ENCODE assay signal across 8 cellular contexts in the genomic region with DNA sequence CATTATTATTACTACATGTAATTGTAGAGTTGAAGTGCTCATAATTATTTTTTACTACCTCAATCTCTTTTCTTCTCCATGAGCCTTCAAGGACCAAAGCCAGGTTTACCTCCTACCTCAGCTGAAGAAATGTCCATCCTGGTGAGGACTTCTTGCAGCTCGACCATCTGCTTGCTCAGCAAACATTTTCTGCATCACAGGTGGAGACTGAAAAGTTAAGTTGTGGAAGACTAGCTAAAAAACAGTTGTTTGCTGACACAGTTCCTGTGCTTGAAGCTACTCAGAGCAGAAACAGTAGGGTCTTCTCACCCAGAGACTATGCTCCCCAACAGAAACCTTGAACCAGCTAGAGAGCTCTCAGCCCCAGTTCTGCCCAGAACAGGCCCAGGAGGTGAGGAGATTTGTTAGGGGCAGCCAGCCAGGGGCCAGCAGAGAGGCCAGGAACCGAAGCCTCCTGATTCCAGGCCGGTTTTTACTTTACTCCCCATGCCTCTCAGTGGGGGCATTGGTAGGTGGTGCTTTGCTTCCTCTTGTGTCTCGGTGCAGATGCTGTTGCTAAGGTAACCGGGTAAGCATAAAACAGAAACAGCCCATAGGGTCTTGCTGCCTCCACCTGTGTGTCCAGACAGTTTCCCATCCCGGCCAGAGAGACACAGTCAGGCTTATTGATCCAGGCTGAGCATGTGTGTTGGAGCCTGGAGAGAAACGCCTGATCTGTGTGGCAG. TPM values are rescaled to one million over a fixed set of nuclear protein-coding genes. Genes with fewer than 3 reads are reported as not detected.
A peak's percentile ranks its signal among the peaks of the same experiment; 100 is the strongest.
DNase-seq lines count a peak whose midpoint lies in the region; ATAC-seq, FAIRE-seq and TF ChIP-seq lines count a peak whose summit lies in the region.

No MANE protein-coding gene starts in this region.

- CTCF ChIA-PET in A549 (lab: Yijun Ruan, JAX) = interaction anchor here (0.7 to 5.5 kb wide), 4 partner anchors 8 to 1299 kb away, joined by 3 to 29 read pairs (median 4); partner anchors contain the start of gene C3orf33
- CTCF ChIA-PET in activated naive CD4-positive, alpha-beta T cell treated with anti-CD3 and anti-CD28 coated beads, Interleukin-2, amount 10 ng/mL, durations not matched to agents 7 days and 5 days (lab: Charles Lee) = interaction anchor here (0.9 to 2.8 kb wide), 4 partner anchors 10 to 26 kb away, joined by 3 to 8 read pairs (median 5); no protein-coding TSS in a partner anchor

- no peaks in the 10 kb centered on the region for H3K27me3 Mint-ChIP-seq in progenitor cell of endocrine pancreas
- peaks cover 4% of the 10 kb centered on the region for H3K27me3 Mint-ChIP-seq in activated naive CD4-positive, alpha-beta T cell treated with anti-CD3 and anti-CD28 coated beads, Interleukin-2, amount 10 ng/mL, durations not matched to agents 7 days and 5 days

- H3K27ac Mint-ChIP-seq in progenitor cell of endocrine pancreas = no peak overlapping the region
- no peak overlapping the region for H3K27ac Mint-ChIP-seq in activated naive CD4-positive, alpha-beta T cell treated with anti-CD3 and anti-CD28 coated beads, Interleukin-2, amount 10 ng/mL, durations not matched to agents 7 days and 5 days

- H4K20me1 ChIP-seq in OCI-LY3 (ENCODE audit: insufficient read depth, low read length) = no peaks in the 10 kb centered on the region

- H3K4me3 Mint-ChIP-seq in progenitor cell of endocrine pancreas (ENCODE audit: low read depth) = no peak overlapping the region
- no peak overlapping the region for H3K4me3 Mint-ChIP-seq in activated naive CD4-positive, alpha-beta T cell treated with anti-CD3 and anti-CD28 coated beads, Interleukin-2, amount 10 ng/mL, durations not matched to agents 7 days and 5 days

- H3K9me3 ChIP-seq in A549 (no peaks in the 10 kb centered on the region), OCI-LY3 (ENCODE audit: insufficient read depth, low read length) (no peaks in the 10 kb centered on the region)

- ATAC-seq in A549 (peak in 1 of 2 experiments; percentile 35; a peak in 3 of 6 replicates), GM19035 (IDR thresholded peaks at IDR 0.05; ENCODE audit: unreplicated experiment) (peak; percentile 47), HG03066 (IDR thresholded peaks at IDR 0.05; ENCODE audit: low read depth, unreplicated experiment) (peak; percentile 71), esophagus mucosa (no peak)

- no peak for TF ChIP-seq CTCF in A549 (IDR thresholded peaks at IDR 0.05)
- TF ChIP-seq CTCF in OCI-LY3 (IDR thresholded peaks at IDR 0.05; ENCODE audit: low read depth, low read length) = no peak
- no peak for TF ChIP-seq CTCF in progenitor cell of endocrine pancreas (IDR thresholded peaks at IDR 0.05; ENCODE audit: unreplicated experiment)

- FAIRE-seq in A549 (lab: Jason Lieb, UNC) = no peak

- WGBS in A549 (ENCODE audit: missing lambda C conversion rate) = 60% methylated on average over 7 of the region's 7 CpGs

- H2AFZ ChIP-seq in OCI-LY3 (ENCODE audit: low read depth, low read length) = 0 out of 2 replicates have a peak overlapping the region, but pooled peaks have one; percentile 1

- no peak for DNase-seq in A549 (ENCODE audit: low read depth in 1 of 2, low spot score in 1 of 2)
- no peak for DNase-seq in progenitor cell of endocrine pancreas (ENCODE audit: low spot score, unreplicated experiment)
- no peak for DNase-seq in activated effector memory CD4-positive, alpha-beta T cell treated with anti-CD3 and anti-CD28 coated beads, Interleukin-2, amount 50 U/mL, for 16 hours
- no peak for DNase-seq in activated naive CD4-positive, alpha-beta T cell treated with anti-CD3 and anti-CD28 coated beads, Interleukin-2, amount 10 ng/mL, durations not matched to agents 7 days and 5 days

- H3K4me1 Mint-ChIP-seq in progenitor cell of endocrine pancreas (ENCODE audit: low read depth) = peaks cover 22% of the 10 kb centered on the region
- H3K4me1 Mint-ChIP-seq in activated naive CD4-positive, alpha-beta T cell treated with anti-CD3 and anti-CD28 coated beads, Interleukin-2, amount 10 ng/mL, durations not matched to agents 7 days and 5 days = peaks cover 26% of the 10 kb centered on the region

- H3K4me3 ChIP-seq in A549 (no peak overlapping the region), OCI-LY3 (ENCODE audit: low read length) (no peak overlapping the region)

- H3K4me2 ChIP-seq in A549 (no peak overlapping the region), OCI-LY3 (ENCODE audit: low read length) (0 out of 2 replicates have a peak overlapping the region, but pooled peaks have one; percentile 12)

- H3K9me3 Mint-ChIP-seq in progenitor cell of endocrine pancreas (ENCODE audit: low read depth) = no peaks in the 10 kb centered on the region
- no peaks in the 10 kb centered on the region for H3K9me3 Mint-ChIP-seq in activated naive CD4-positive, alpha-beta T cell treated with anti-CD3 and anti-CD28 coated beads, Interleukin-2, amount 10 ng/mL, durations not matched to agents 7 days and 5 days

- no peak overlapping the region for H3K9ac ChIP-seq in OCI-LY3 (ENCODE audit: low read length)

- POLR2A ChIA-PET in A549 (lab: Yijun Ruan, JAX) = interaction anchor here (0.9 to 1.6 kb wide), 2 partner anchors 11 to 16 kb away, joined by 3 to 6 read pairs; no protein-coding TSS in a partner anchor

- no peaks in the 10 kb centered on the region for H3K36me3 Mint-ChIP-seq in progenitor cell of endocrine pancreas (ENCODE audit: insufficient read depth)
- no peaks in the 10 kb centered on the region for H3K36me3 Mint-ChIP-seq in activated naive CD4-positive, alpha-beta T cell treated with anti-CD3 and anti-CD28 coated beads, Interleukin-2, amount 10 ng/mL, durations not matched to agents 7 days and 5 days

- TF ChIP-seq POLR2A in A549 (IDR thresholded peaks at IDR 0.05; ENCODE audit: low read length) = no peak

- no peaks in the 10 kb centered on the region for H3K36me3 ChIP-seq in OCI-LY3 (replicated peaks; ENCODE audit: low read depth, low read length)

- peaks cover 9% of the 10 kb centered on the region; the same call in 1 of the 3 replicates for H3K4me1 ChIP-seq in A549
- H3K4me1 ChIP-seq in OCI-LY3 (ENCODE audit: low read length) = peaks cover 37% of the 10 kb centered on the region

- 0 out of 2 replicates have a peak, but pooled peaks cover 3% of the 10 kb centered on the region for H3K27me3 ChIP-seq in OCI-LY3 (ENCODE audit: low read depth, low read length)

- TF ChIP-seq EP300 in A549 (IDR thresholded peaks at IDR 0.05) = no peak

- no peak for TF ChIP-seq RAD21 in A549 (conservative IDR thresholded peaks at IDR 0.05 in 1 of 2, IDR thresholded peaks at IDR 0.05 in 1 of 2)

- H3K79me2 ChIP-seq in OCI-LY3 (ENCODE audit: low read length) = no peaks in the 10 kb centered on the region

- H3K27ac ChIP-seq in A549 (peak overlapping the region in 1 of 2 experiments; percentile 43; a peak in 1 of 6 replicates), OCI-LY3 (ENCODE audit: low read length) (no peak overlapping the region)

TF ChIP-seq in A549, 52 proteins besides CTCF, POLR2A, EP300 and RAD21:
- TF ChIP-seq, protein P1, sequence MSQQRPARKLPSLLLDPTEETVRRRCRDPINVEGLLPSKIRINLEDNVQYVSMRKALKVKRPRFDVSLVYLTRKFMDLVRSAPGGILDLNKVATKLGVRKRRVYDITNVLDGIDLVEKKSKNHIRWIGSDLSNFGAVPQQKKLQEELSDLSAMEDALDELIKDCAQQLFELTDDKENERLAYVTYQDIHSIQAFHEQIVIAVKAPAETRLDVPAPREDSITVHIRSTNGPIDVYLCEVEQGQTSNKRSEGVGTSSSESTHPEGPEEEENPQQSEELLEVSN (IDR thresholded peaks at IDR 0.05; ENCODE audit: borderline replicate concordance, low read depth) = no peak
- TF ChIP-seq REST (IDR thresholded peaks at IDR 0.05) = no peak
- TF ChIP-seq NPAS2 (CRISPR knock-in tag; IDR thresholded peaks at IDR 0.05; ENCODE audit: borderline replicate concordance) = no peak
- peak; percentile 24 for TF ChIP-seq MAFK (IDR thresholded peaks at IDR 0.05; ENCODE audit: partially characterized antibody)
- no peak for TF ChIP-seq FOSB (CRISPR knock-in tag; IDR thresholded peaks at IDR 0.05)
- no peak for TF ChIP-seq JUN (IDR thresholded peaks at IDR 0.05)
TF ChIP-seq in A549: peak in this region for 1.

RNA-seq across cellular contexts. Expression of gene CCNL1, which starts 54.9 kb away (rescaled TPM):
- 130 and 170 TPM in 2 replicates for polyA plus RNA-seq in A549 (2011; rRNA removed)
- 39.2 and 43.3 TPM in 2 replicates for polyA plus RNA-seq in A549 (2012; cell fraction: cytosol; rRNA removed)
- polyA plus RNA-seq in A549 (2012; cell fraction: nucleus; rRNA removed) = 258 and 267 TPM in 2 replicates
- 39.7 to 51.3 TPM (median 45.1 TPM) in 3 replicates for polyA plus RNA-seq in A549 (2017; fragmentation: RNase III; extraction: RNeasy Plus Mini Kit Qiagen cat#74134 plus additional on column Dnase treatment)
- polyA minus RNA-seq in A549 (2011; rRNA and poly(A)+ RNA removed) = 111 and 159 TPM in 2 replicates
- 59.5 TPM for total RNA-seq in esophagus mucosa
- 155 and 157 TPM in 2 replicates for total RNA-seq in progenitor cell of endocrine pancreas
